24 cellular contexts compared by ENCODE assay signal in genomic region chr13:113464476-113464875, GRCh38. TPM values are rescaled to one million over a fixed set of nuclear protein-coding genes. Genes with fewer than 3 reads are reported as not detected.
DNase-seq lines count a peak whose midpoint lies in the region; ATAC-seq, FAIRE-seq and TF ChIP-seq lines count a peak whose summit lies in the region.
"Had no signal": no experiment of that assay in that cellular context is flagged by ENCODE, and none has a peak within 500 bp of the region (broad histone marks: within the 10 kb centered on the region; RNA-seq: fewer than 3 reads in every experiment).

No MANE protein-coding gene starts in this region.

- H3K4me3 ChIP-seq in HepG2 (replicated peaks in 1 of 3; ENCODE audit: insufficient read depth in 1 of 3, low read depth in 2 of 3, low read length in 3 of 3) = no peak overlapping the region
- H3K4me3 ChIP-seq in right lobe of liver = no peak overlapping the region
- H3K4me3 ChIP-seq: BLaER1 treated with 17β-estradiol and CSF1 and Interleukin-3, amounts not matched to agents 10 nM and 100 nM; GM12878 had no signal

- no peak overlapping the region for H3K9ac ChIP-seq in HepG2 (ENCODE audit: insufficient read depth, low read depth, low read length)
- H3K9ac ChIP-seq: KMS-11, SK-N-SH had no signal

- FAIRE-seq in HepG2 (lab: Jason Lieb, UNC) (no peak), GM12891 (lab: Jason Lieb, UNC) (no peak)
- FAIRE-seq: D721Med, GM12878 had no signal

- no peaks in the 10 kb centered on the region for H3K9me3 Mint-ChIP-seq in nephron progenitor cell
- H3K9me3 Mint-ChIP-seq: CD4-positive, alpha-beta T cell had no signal

- no peak overlapping the region for H3K27ac ChIP-seq in HepG2 (ENCODE audit: extremely low read length, insufficient read depth, low read length)
- H3K27ac ChIP-seq in right lobe of liver = no peak overlapping the region
- H3K27ac ChIP-seq: BLaER1 treated with 17β-estradiol and CSF1 and Interleukin-3, amounts not matched to agents 10 nM and 100 nM; KMS-11 had no signal

- no TSS peak for BruUV-seq in HepG2 (replicated peaks; lab: Mats Ljungman, UMichigan)

- in situ Hi-C loops in HepG2 (cut with HindIII; ENCODE audit: extremely low pct_ligation_motif_present, low pct_unique_long_range_greater_than_20kb) = no loop called here

- H3K36me3 Mint-ChIP-seq in nephron progenitor cell (ENCODE audit: low read depth) = peaks cover 51% of the 10 kb centered on the region

- H3K79me2 ChIP-seq in HepG2 (ENCODE audit: insufficient read depth, low read length) = no peaks in the 10 kb centered on the region

- POLR2A ChIA-PET in HepG2 (lab: Yijun Ruan, JAX) = no interaction called here

- H3K27me3 ChIP-seq in HepG2 (ENCODE audit: control insufficient read depth in 1 of 2, insufficient read depth in 2 of 2, low read length in 2 of 2) (no peaks in the 10 kb centered on the region), right lobe of liver (no peaks in the 10 kb centered on the region)
- H3K27me3 ChIP-seq: BLaER1 treated with 17β-estradiol and CSF1 and Interleukin-3, amounts not matched to agents 10 nM and 100 nM had no signal

- intact Hi-C loops in HepG2 (cut with micrococcal nuclease; ENCODE audit: unreplicated experiment) = no loop called here
- intact Hi-C loops in right lobe of liver (cut with DNase I) = no loop called here

- H3K36me3 ChIP-seq in HepG2 (replicated peaks in 1 of 2; ENCODE audit: control insufficient read depth in 1 of 2, insufficient read depth in 2 of 2, low read length in 2 of 2) = peaks cover 9 to 29% of the 10 kb centered on the region in 2 experiments
- H3K36me3 ChIP-seq in right lobe of liver = peaks cover 0 to 21% (median 0%) of the 10 kb centered on the region in 4 donors

- CTCF ChIA-PET in HepG2 (lab: Yijun Ruan, JAX; ENCODE audit: low intra/inter-chr PET ratio, low total read pairs) = no interaction called here

- no peak for TF ChIP-seq RAD21 in HepG2 (CRISPR knock-in tag; IDR thresholded peaks at IDR 0.05)

- H3K9me3 ChIP-seq in HepG2 (ENCODE audit: low read length) = no peaks in the 10 kb centered on the region
- H3K9me3 ChIP-seq in right lobe of liver = no peaks in the 10 kb centered on the region
- H3K9me3 ChIP-seq: BLaER1 treated with 17β-estradiol and CSF1 and Interleukin-3, amounts not matched to agents 10 nM and 100 nM; SK-N-SH had no signal

- H4K20me1 ChIP-seq in HepG2 (ENCODE audit: insufficient read depth, low read length) = no peaks in the 10 kb centered on the region

- ATAC-seq in HepG2 = no peak
- no peak for ATAC-seq in right lobe of liver
- ATAC-seq: GM12878, HCT116, PC-3 had no signal

- DNase-seq in HepG2 (ENCODE audit: low spot score) = no peak
- no peak for DNase-seq in right lobe of liver
- peak; percentile 29 for DNase-seq in ecto neural progenitor cell (ENCODE audit: low spot score)
- no peak for DNase-seq in nephron progenitor cell
- DNase-seq in T-helper 1 cell = no peak
- no peak for DNase-seq in NCI-H1105 (lab: John Stamatoyannopoulos, UW)
- no peak for DNase-seq in GM12891 (ENCODE audit: insufficient read length, low spot score)
- DNase-seq: CD4-positive, alpha-beta T cell; GDM1; NCI-H1092; NCI-H1436; NCI-H187; NCI-H2171 treated with DMSO at 0.1 percent for 48 hours; NCI-H345; NCI-H524 treated with DMSO at 0.1 percent for 48 hours; NCI-H774; PC-3; SK-N-SH had no signal

- H3K4me1 ChIP-seq in HepG2 (ENCODE audit: insufficient read depth, low read length) (peaks cover 13% of the 10 kb centered on the region), right lobe of liver (peaks cover 0 to 3% (median 0%) of the 10 kb centered on the region in 4 donors)

- H3K27me3 Mint-ChIP-seq in nephron progenitor cell (ENCODE audit: low read depth, poor library complexity) = no peaks in the 10 kb centered on the region
- H3K27me3 Mint-ChIP-seq: CD4-positive, alpha-beta T cell; IgD-negative memory B cell had no signal

- H2AFZ ChIP-seq in HepG2 (ENCODE audit: low read length) = no peak overlapping the region

- no peak for TF ChIP-seq CTCF in HepG2 (CRISPR knock-in tag; IDR thresholded peaks at IDR 0.05)
- TF ChIP-seq CTCF in right lobe of liver (IDR thresholded peaks at IDR 0.05) = no peak
- TF ChIP-seq CTCF in nephron progenitor cell (IDR thresholded peaks at IDR 0.05) = no peak

- no peak for TF ChIP-seq POLR2A in HepG2 (IDR thresholded peaks at IDR 0.05; ENCODE audit: insufficient read depth in 1 of 2, low read depth in 2 of 2, low read length in 2 of 2)
- TF ChIP-seq POLR2A in right lobe of liver (IDR thresholded peaks at IDR 0.05) = no peak
- no peak for TF ChIP-seq POLR2A in GM12891 (IDR thresholded peaks at IDR 0.05; ENCODE audit: low read depth, low read length)

- H3K27ac Mint-ChIP-seq in nephron progenitor cell = peak overlapping the region; percentile 57
- H3K27ac Mint-ChIP-seq: CD4-positive, alpha-beta T cell; IgD-negative memory B cell had no signal

- WGBS in HepG2 (ENCODE audit: low lambda C conversion rate) = 95% methylated on average over 16 of the region's 16 CpGs
- 94% methylated on average over 12 of the region's 16 CpGs for WGBS in right lobe of liver (ENCODE audit: insufficient coverage, low coverage, low lambda C conversion rate, missing lambda C conversion rate)

- no peak overlapping the region for H3K4me2 ChIP-seq in HepG2 (ENCODE audit: low read depth, low read length)
- H3K4me2 ChIP-seq: BLaER1 treated with 17β-estradiol and CSF1 and Interleukin-3, amounts not matched to agents 10 nM and 100 nM; KMS-11; SK-N-SH had no signal

- H3K4me3 Mint-ChIP-seq in nephron progenitor cell = no peak overlapping the region
- H3K4me3 Mint-ChIP-seq: CD4-positive, alpha-beta T cell; IgD-negative memory B cell had no signal

- TF ChIP-seq EP300 in HepG2 (IDR thresholded peaks at IDR 0.05; ENCODE audit: low read depth in 2 of 2, low read length in 2 of 2) (no peak), HepG2 (CRISPR knock-in tag; IDR thresholded peaks at IDR 0.05; ENCODE audit: borderline replicate concordance) (no peak)

- peaks cover 16% of the 10 kb centered on the region for H3K4me1 Mint-ChIP-seq in nephron progenitor cell
- H3K4me1 Mint-ChIP-seq: IgD-negative memory B cell had no signal

TF ChIP-seq in HepG2, 621 proteins besides CTCF, POLR2A, EP300 and RAD21 (continues in another document):
- no peak for TF ChIP-seq ZNF703 (CRISPR knock-in tag; IDR thresholded peaks at IDR 0.05; ENCODE audit: borderline replicate concordance)

TF ChIP-seq in GM12891, 5 proteins besides CTCF, POLR2A, EP300 and RAD21 (continues in another document):
- TF ChIP-seq PAX5 (IDR thresholded peaks at IDR 0.05; ENCODE audit: insufficient read depth, low read length, severe bottlenecking) = no peak
- no peak for TF ChIP-seq POLR2AphosphoS5 (IDR thresholded peaks at IDR 0.05; ENCODE audit: low read depth, low read length)

RNA-seq across cellular contexts. Expression of gene ADPRHL1, which starts 11.2 kb away (rescaled TPM):
- 0.34 and 0.40 TPM in 2 replicates for total RNA-seq in HepG2 (2016; rRNA removed; fragmentation: Illumina TruSeq; extraction: Trizol)
- 0.18 and 0.30 TPM in 2 replicates for total RNA-seq in HepG2 (2016; cell fraction: cytosol; rRNA removed; fragmentation: Illumina TruSeq; extraction: Trizol; ENCODE audit: low read depth)
- total RNA-seq in HepG2 (2016; cell fraction: insoluble cytoplasmic fraction; rRNA removed; fragmentation: Illumina TruSeq; extraction: Trizol) = 0.37 and 0.50 TPM in 2 replicates
- 0.62 TPM in 2 replicates for total RNA-seq in HepG2 (2016; cell fraction: membrane; rRNA removed; fragmentation: Illumina TruSeq; extraction: Trizol)
- total RNA-seq in HepG2 (2016; cell fraction: nucleus; rRNA removed; fragmentation: Illumina TruSeq; extraction: Trizol) = 0.44 and 0.68 TPM in 2 replicates
- polyA plus RNA-seq in HepG2 (2011; rRNA removed) = 0.34 and 0.65 TPM in 2 replicates
- polyA plus RNA-seq in HepG2 (2011; cell fraction: cytosol; rRNA removed) = 0.48 and 0.72 TPM in 2 replicates
- polyA plus RNA-seq in HepG2 (2011; cell fraction: nucleus; rRNA removed) = 0.47 and 0.61 TPM in 2 replicates
- 0.56 and 0.63 TPM in 2 replicates for polyA plus RNA-seq in HepG2 (2012)
- polyA plus RNA-seq in HepG2 (2016; cell fraction: cytosol; fragmentation: Illumina TruSeq; extraction: Trizol; ENCODE audit: low read depth) = 0.46 and 0.52 TPM in 2 replicates
- 0.41 and 0.65 TPM in 2 replicates for polyA plus RNA-seq in HepG2 (2016; cell fraction: insoluble cytoplasmic fraction; fragmentation: Illumina TruSeq; extraction: Trizol; ENCODE audit: low read depth)
- 0.74 and 1.2 TPM in 2 replicates for polyA plus RNA-seq in HepG2 (2016; cell fraction: membrane; fragmentation: Illumina TruSeq; extraction: Trizol; ENCODE audit: low read depth)
- 1.1 and 1.6 TPM in 2 replicates for polyA plus RNA-seq in HepG2 (2016; cell fraction: nucleus; fragmentation: Illumina TruSeq; extraction: Trizol; ENCODE audit: insufficient read depth, low read depth)
- 0.66 and 3.3 TPM in 2 replicates for polyA minus RNA-seq in HepG2 (2011; rRNA and poly(A)+ RNA removed; ENCODE audit: low replicate concordance)
- polyA minus RNA-seq in HepG2 (2011; cell fraction: cytosol; rRNA and poly(A)+ RNA removed) = 0.30 TPM in 1 of 2 replicates, not detected in the other
- 0.64 and 0.87 TPM in 2 replicates for polyA minus RNA-seq in HepG2 (2011; cell fraction: nucleus; rRNA and poly(A)+ RNA removed)
- total RNA-seq in right lobe of liver = 1 to 10 TPM in 4 of 6 experiments, under 1 TPM in 2; 0.37 to 1.7 (median 1.1) TPM
- polyA plus RNA-seq in GM12891 (2012; ENCODE audit: low read depth, missing spikeins) = 2.2 TPM

RNA-seq across cellular contexts. Expression of gene DCUN1D2, which starts 26.0 kb away (rescaled TPM):
- total RNA-seq in HepG2 (2016; rRNA removed; fragmentation: Illumina TruSeq; extraction: Trizol) (7.4 and 9.6 TPM in 2 replicates), right lobe of liver (10 to 100 TPM in 3 of 6 experiments, 1 to 10 TPM in 3; 6.1 to 11.7 (median 9.3) TPM)
- total RNA-seq in HepG2 (2016; cell fraction: cytosol; rRNA removed; fragmentation: Illumina TruSeq; extraction: Trizol; ENCODE audit: low read depth) = 12.3 and 13.3 TPM in 2 replicates
- total RNA-seq in HepG2 (2016; cell fraction: insoluble cytoplasmic fraction; rRNA removed; fragmentation: Illumina TruSeq; extraction: Trizol) = 6.4 and 10.2 TPM in 2 replicates
- total RNA-seq in HepG2 (2016; cell fraction: membrane; rRNA removed; fragmentation: Illumina TruSeq; extraction: Trizol) = 9.2 and 9.7 TPM in 2 replicates
- 16.2 and 17.5 TPM in 2 replicates for total RNA-seq in HepG2 (2016; cell fraction: nucleus; rRNA removed; fragmentation: Illumina TruSeq; extraction: Trizol)
- 9.1 and 11.9 TPM in 2 replicates for polyA plus RNA-seq in HepG2 (2011; rRNA removed)
- polyA plus RNA-seq in HepG2 (2011; cell fraction: cytosol; rRNA removed) = 7.6 and 8.0 TPM in 2 replicates
- 23.2 and 28.2 TPM in 2 replicates for polyA plus RNA-seq in HepG2 (2011; cell fraction: nucleus; rRNA removed)
- polyA plus RNA-seq in HepG2 (2012) = 11.5 and 12.0 TPM in 2 replicates
- 2.5 and 2.6 TPM in 2 replicates for polyA plus RNA-seq in HepG2 (2016; cell fraction: cytosol; fragmentation: Illumina TruSeq; extraction: Trizol; ENCODE audit: low read depth)
- polyA plus RNA-seq in HepG2 (2016; cell fraction: insoluble cytoplasmic fraction; fragmentation: Illumina TruSeq; extraction: Trizol; ENCODE audit: low read depth) = 7.2 and 9.3 TPM in 2 replicates
- 4.7 and 5.4 TPM in 2 replicates for polyA plus RNA-seq in HepG2 (2016; cell fraction: membrane; fragmentation: Illumina TruSeq; extraction: Trizol; ENCODE audit: low read depth)
- polyA plus RNA-seq in HepG2 (2016; cell fraction: nucleus; fragmentation: Illumina TruSeq; extraction: Trizol; ENCODE audit: insufficient read depth, low read depth) = 56.9 and 58.1 TPM in 2 replicates
- 6.2 and 8.7 TPM in 2 replicates for polyA minus RNA-seq in HepG2 (2011; rRNA and poly(A)+ RNA removed; ENCODE audit: low replicate concordance)
- polyA minus RNA-seq in HepG2 (2011; cell fraction: cytosol; rRNA and poly(A)+ RNA removed) = 2.3 and 2.4 TPM in 2 replicates
- 17.4 and 24.3 TPM in 2 replicates for polyA minus RNA-seq in HepG2 (2011; cell fraction: nucleus; rRNA and poly(A)+ RNA removed)
- 5.4 TPM for polyA plus RNA-seq in GM12891 (2012; ENCODE audit: low read depth, missing spikeins)
